Comparison of ENCODE assay signal across 24 cellular contexts in the genomic region with DNA sequence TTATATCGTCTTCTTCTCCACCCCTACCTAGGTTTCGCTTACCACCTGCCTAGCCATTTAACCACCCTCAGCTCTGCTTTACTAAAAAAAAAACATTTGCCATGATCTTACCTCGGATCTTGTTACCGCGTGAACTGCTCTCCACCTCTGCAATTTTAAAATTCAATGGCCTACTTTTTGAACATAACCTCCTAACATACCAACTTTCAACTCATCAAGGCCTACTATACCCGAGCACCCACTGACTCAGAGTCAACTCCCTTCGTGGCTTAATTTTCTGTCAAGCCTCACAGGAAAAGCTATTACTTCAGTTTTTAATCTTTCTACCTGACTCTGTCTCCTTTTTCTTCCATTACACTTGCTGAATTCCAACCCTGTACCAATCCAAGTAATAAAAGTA.
"Had no signal": no experiment of that assay in that cellular context is flagged by ENCODE, and none has a peak within 500 bp of the region (broad histone marks: within the 10 kb centered on the region; RNA-seq: fewer than 3 reads in every experiment).

No MANE protein-coding gene starts in this region.

- H3K27me3 Mint-ChIP-seq: naive thymus-derived CD8-positive, alpha-beta T cell; progenitor cell of endocrine pancreas; stimulated activated naive CD8-positive, alpha-beta T cell treated with anti-CD3 and anti-CD28 coated beads, Interleukin-15, Interleukin-2, amounts not matched to agents 100 ng/mL and 50 ng/mL, for 24 hours; type B pancreatic cell had no signal

- H3K9me3 ChIP-seq: left ventricle myocardium inferior, mucosa of descending colon, neutrophil, sigmoid colon, spleen, tibial nerve, uterus had no signal

- H3K27ac ChIP-seq: hepatocyte, left ventricle myocardium inferior, neural progenitor cell, neutrophil, parathyroid adenoma, sigmoid colon, spleen, tibial nerve, uterus had no signal

- H2AFZ ChIP-seq: hepatocyte, neural progenitor cell, parathyroid adenoma had no signal

- H3K4me1 ChIP-seq: left ventricle myocardium inferior, neural progenitor cell, parathyroid adenoma, sigmoid colon, spleen, tibial nerve, uterus had no signal

- H3K4me1 Mint-ChIP-seq: nephron, neural progenitor cell had no signal

- H3K27ac Mint-ChIP-seq: nephron; neural progenitor cell; progenitor cell of endocrine pancreas; stimulated activated effector memory CD8-positive, alpha-beta T cell treated with anti-CD3 and anti-CD28 coated beads, Interleukin-12 subunit alpha, Interleukin-12 subunit beta, amount 100 ng/mL, for 72 hours; stimulated activated naive CD8-positive, alpha-beta T cell treated with anti-CD3 and anti-CD28 coated beads, Interleukin-15, Interleukin-2, amounts not matched to agents 100 ng/mL and 50 ng/mL, for 24 hours; type B pancreatic cell had no signal

- H3K4me2 ChIP-seq: hepatocyte, neural progenitor cell had no signal

- DNase-seq: islet precursor cell; left ventricle myocardium inferior; midbrain; mucosa of descending colon; naive thymus-derived CD8-positive, alpha-beta T cell; occipital lobe; retina; right cardiac atrium; sigmoid colon; small intestine; spleen; stimulated activated CD4-positive, alpha-beta T cell treated with anti-CD3 and anti-CD28 coated beads, Interleukin-4, amount 100 ng/mL, for 24 hours; stimulated activated naive CD4-positive, alpha-beta T cell; uterus had no signal

- H3K4me3 Mint-ChIP-seq: naive thymus-derived CD8-positive, alpha-beta T cell; nephron; neural progenitor cell; stimulated activated effector memory CD8-positive, alpha-beta T cell treated with anti-CD3 and anti-CD28 coated beads, Interleukin-12 subunit alpha, Interleukin-12 subunit beta, amount 100 ng/mL, for 72 hours; stimulated activated naive CD8-positive, alpha-beta T cell treated with anti-CD3 and anti-CD28 coated beads, Interleukin-15, Interleukin-2, amounts not matched to agents 100 ng/mL and 50 ng/mL, for 24 hours; type B pancreatic cell had no signal

- ATAC-seq: mucosa of descending colon; naive thymus-derived CD8-positive, alpha-beta T cell; right cardiac atrium; stimulated activated effector memory CD8-positive, alpha-beta T cell treated with anti-CD3 and anti-CD28 coated beads, Interleukin-12 subunit alpha, Interleukin-12 subunit beta, amount 100 ng/mL, for 72 hours had no signal

- H3K9me3 Mint-ChIP-seq: naive thymus-derived CD8-positive, alpha-beta T cell; nephron; neural progenitor cell; stimulated activated effector memory CD8-positive, alpha-beta T cell treated with anti-CD3 and anti-CD28 coated beads, Interleukin-12 subunit alpha, Interleukin-12 subunit beta, amount 100 ng/mL, for 72 hours; stimulated activated naive CD8-positive, alpha-beta T cell treated with anti-CD3 and anti-CD28 coated beads, Interleukin-15, Interleukin-2, amounts not matched to agents 100 ng/mL and 50 ng/mL, for 24 hours; type B pancreatic cell had no signal

- H3K9ac ChIP-seq: neural progenitor cell, parathyroid adenoma had no signal

- H3K27me3 ChIP-seq: hepatocyte, neural progenitor cell, neutrophil, sigmoid colon, spleen, tibial nerve, uterus had no signal

- H3K79me2 ChIP-seq: hepatocyte, parathyroid adenoma had no signal
